1 cellular context compared by ENCODE assay signal in genomic region chr9:16271967-16272366, GRCh38.
TF ChIP-seq lines count a peak whose summit lies in the region.

No MANE protein-coding gene starts in this region.

TF ChIP-seq in GM23338, 12 proteins besides CTCF, POLR2A, EP300 and RAD21:
- TF ChIP-seq REST (IDR thresholded peaks at IDR 0.05; ENCODE audit: unreplicated experiment) (no peak), JUNB (IDR thresholded peaks at IDR 0.05; ENCODE audit: unreplicated experiment) (no peak), NANOG (IDR thresholded peaks at IDR 0.05; ENCODE audit: borderline replicate concordance) (no peak), ZNF114 (CRISPR knock-in tag; IDR thresholded peaks at IDR 0.05) (no peak), STAT1 (IDR thresholded peaks at IDR 0.05; ENCODE audit: unreplicated experiment) (no peak), ZNF331 (CRISPR knock-in tag; IDR thresholded peaks at IDR 0.05; ENCODE audit: low read depth) (no peak)
